8 cellular contexts compared by ENCODE assay signal in the genomic region with DNA sequence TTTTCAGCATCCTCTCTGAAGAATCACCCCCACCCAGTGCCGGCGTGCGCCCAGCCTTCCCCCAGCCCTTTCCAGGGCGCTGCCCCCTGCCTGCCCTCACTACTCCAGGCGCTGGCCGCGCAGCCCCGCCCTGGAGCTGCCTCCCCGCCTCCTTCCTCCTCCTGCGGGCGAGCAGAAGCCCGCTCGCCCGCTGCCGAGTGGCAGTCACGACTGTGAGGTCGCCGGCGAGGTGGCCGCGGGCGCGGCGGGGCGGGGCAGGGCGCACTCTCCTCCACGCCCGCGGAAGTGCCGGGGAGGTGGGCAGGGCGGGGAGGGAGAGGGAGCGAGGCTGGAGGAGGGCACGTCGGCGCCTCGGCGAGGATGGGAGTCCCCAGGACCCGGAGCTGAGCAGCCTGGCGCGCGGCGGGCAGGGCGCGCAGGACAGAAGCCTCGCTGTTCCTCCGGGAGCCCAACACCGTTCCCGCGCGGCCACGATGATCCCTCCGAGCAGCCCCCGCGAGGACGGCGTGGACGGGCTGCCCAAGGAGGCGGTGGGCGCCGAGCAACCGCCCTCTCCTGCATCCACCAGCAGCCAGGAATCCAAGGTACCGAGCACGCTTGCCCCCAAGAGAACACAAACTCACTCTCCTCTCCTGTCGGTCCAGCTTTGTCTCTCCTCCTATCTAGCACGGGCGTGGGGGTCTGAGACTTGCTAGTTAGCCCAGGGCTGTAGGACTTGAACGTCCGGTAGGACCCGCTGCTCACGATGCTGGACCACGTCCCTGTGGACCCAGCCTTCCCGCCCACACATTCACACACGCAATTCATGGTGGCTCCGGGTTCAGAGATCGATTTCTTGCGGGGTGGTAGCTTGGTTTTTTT. TPM values are rescaled to one million over a fixed set of nuclear protein-coding genes. Genes with fewer than 3 reads are reported as not detected.
DNase-seq lines count a peak whose midpoint lies in the region; ATAC-seq and TF ChIP-seq lines count a peak whose summit lies in the region.

Gene STAC, plus strand, starts transcription at position 334 of the 861 bp plus-strand sequence. Its CDS starts 140 bp downstream, at position 474.

- DNase-seq in NCI-H146 (lab: John Stamatoyannopoulos, UW) (peak; percentile 24), NCI-H146 treated with DMSO at 0.1 percent for 48 hours (lab: John Stamatoyannopoulos, UW; ENCODE audit: unreplicated experiment) (no peak), NCI-H1048 (lab: John Stamatoyannopoulos, UW) (peak; percentile 11), ascending aorta (ENCODE audit: low spot score in 2 of 2) (peak in 1 of 2 donors; percentile 74), iPS-NIHi11 (ENCODE audit: low spot score) (peak; percentile 75), spleen (peak; percentile 74), NCI-H526 treated with DMSO at 0.1 percent for 48 hours (lab: John Stamatoyannopoulos, UW) (no peak)

- H3K36me3 ChIP-seq in ascending aorta (no peaks in the 10 kb centered on the region), spleen (no peaks in the 10 kb centered on the region)

- no peak for ATAC-seq in HG02938 (IDR thresholded peaks at IDR 0.05; ENCODE audit: unreplicated experiment)

- H3K27me3 ChIP-seq in ascending aorta, result no peaks in the 10 kb centered on the region
- H3K27me3 ChIP-seq in spleen (replicated peaks in 1 of 7), result peaks cover 0 to 30% (median 12%) of the 10 kb centered on the region in 7 donors

- H3K9me3 ChIP-seq in ascending aorta (no peaks in the 10 kb centered on the region), spleen (no peaks in the 10 kb centered on the region)

- no peak for TF ChIP-seq CTCF in ascending aorta (IDR thresholded peaks at IDR 0.05)
- no peak for TF ChIP-seq CTCF in spleen (IDR thresholded peaks at IDR 0.05 in 8 of 11, conservative IDR thresholded peaks at IDR 0.05 in 3 of 11)

- H3K4me3 ChIP-seq in ascending aorta (peak within 1 kb of the TSS; percentile 56 to 93), spleen (peak within 1 kb of the TSS; percentile 23 to 68 (median 38))

- 1 to 6% (median 2%) methylated on average over 51 to 76 of the region's 76 CpGs for WGBS in spleen, 5 donors

- H3K4me1 ChIP-seq in ascending aorta (no peaks in the 10 kb centered on the region), spleen (peaks cover 0 to 18% (median 10%) of the 10 kb centered on the region in 6 donors)

- no peak for TF ChIP-seq POLR2A in spleen (IDR thresholded peaks at IDR 0.05)

- H3K27ac ChIP-seq in ascending aorta, result peak within 1 kb of the TSS; percentile 66 to 76
- no peak within 1 kb of the TSS for H3K27ac ChIP-seq in spleen

- intact Hi-C loops in ascending aorta (cut with DNase I) (loop anchor here (5.0 kb wide), 1 partner anchor 117 kb away; no protein-coding TSS in a partner anchor), spleen (cut with DNase I; ENCODE audit: low total_unique reads) (no loop called here)

RNA-seq across cellular contexts. Expression of gene STAC, which starts in this region (rescaled TPM):
- total RNA-seq in ascending aorta (16.0 TPM), spleen (1 to 10 TPM in 2 of 7 donors, under 1 TPM in 5; 0.26 to 2.9 (median 0.68) TPM)
- polyA plus RNA-seq in spleen, result under 1 TPM; 0.08 to 0.86 (median 0.11) TPM

Comparison
In these comparisons a context has a peak if more than half of its experiments do, and no peak if none do; other contexts are left out.
1. DNase-seq: peak in NCI-H146 (single experiment), NCI-H1048 (single experiment), iPS-NIHi11 (single experiment) and spleen (single experiment); none in NCI-H146 treated with DMSO at 0.1 percent for 48 hours (single experiment) and NCI-H526 treated with DMSO at 0.1 percent for 48 hours (single experiment).
2. H3K27ac ChIP-seq: peak in ascending aorta (2 of 2); none in spleen (0 of 8).